ENCODE assay signal across 3 cellular contexts in genomic region chr11:12083380-12083779, GRCh38.
TF ChIP-seq lines count a peak whose summit lies in the region.

No MANE protein-coding gene starts in this region.

TF ChIP-seq in SK-N-SH, 30 proteins besides CTCF, POLR2A, EP300 and RAD21:
- TF ChIP-seq, protein P1, sequence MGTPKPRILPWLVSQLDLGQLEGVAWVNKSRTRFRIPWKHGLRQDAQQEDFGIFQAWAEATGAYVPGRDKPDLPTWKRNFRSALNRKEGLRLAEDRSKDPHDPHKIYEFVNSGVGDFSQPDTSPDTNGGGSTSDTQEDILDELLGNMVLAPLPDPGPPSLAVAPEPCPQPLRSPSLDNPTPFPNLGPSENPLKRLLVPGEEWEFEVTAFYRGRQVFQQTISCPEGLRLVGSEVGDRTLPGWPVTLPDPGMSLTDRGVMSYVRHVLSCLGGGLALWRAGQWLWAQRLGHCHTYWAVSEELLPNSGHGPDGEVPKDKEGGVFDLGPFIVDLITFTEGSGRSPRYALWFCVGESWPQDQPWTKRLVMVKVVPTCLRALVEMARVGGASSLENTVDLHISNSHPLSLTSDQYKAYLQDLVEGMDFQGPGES (IDR thresholded peaks at IDR 0.05; ENCODE audit: low read depth, low read length), result no peak
- TF ChIP-seq TAF1 (IDR thresholded peaks at IDR 0.05; ENCODE audit: borderline replicate concordance, low read depth, low read length), result no peak

TF ChIP-seq in SK-N-SH treated with all-trans-retinoic acid at 6 μM for 48 hours, 23 proteins besides CTCF, POLR2A, EP300 and RAD21:
- TF ChIP-seq CREB5 (CRISPR knock-in tag; IDR thresholded peaks at IDR 0.05; ENCODE audit: low read depth), result no peak
- TF ChIP-seq, protein P2, sequence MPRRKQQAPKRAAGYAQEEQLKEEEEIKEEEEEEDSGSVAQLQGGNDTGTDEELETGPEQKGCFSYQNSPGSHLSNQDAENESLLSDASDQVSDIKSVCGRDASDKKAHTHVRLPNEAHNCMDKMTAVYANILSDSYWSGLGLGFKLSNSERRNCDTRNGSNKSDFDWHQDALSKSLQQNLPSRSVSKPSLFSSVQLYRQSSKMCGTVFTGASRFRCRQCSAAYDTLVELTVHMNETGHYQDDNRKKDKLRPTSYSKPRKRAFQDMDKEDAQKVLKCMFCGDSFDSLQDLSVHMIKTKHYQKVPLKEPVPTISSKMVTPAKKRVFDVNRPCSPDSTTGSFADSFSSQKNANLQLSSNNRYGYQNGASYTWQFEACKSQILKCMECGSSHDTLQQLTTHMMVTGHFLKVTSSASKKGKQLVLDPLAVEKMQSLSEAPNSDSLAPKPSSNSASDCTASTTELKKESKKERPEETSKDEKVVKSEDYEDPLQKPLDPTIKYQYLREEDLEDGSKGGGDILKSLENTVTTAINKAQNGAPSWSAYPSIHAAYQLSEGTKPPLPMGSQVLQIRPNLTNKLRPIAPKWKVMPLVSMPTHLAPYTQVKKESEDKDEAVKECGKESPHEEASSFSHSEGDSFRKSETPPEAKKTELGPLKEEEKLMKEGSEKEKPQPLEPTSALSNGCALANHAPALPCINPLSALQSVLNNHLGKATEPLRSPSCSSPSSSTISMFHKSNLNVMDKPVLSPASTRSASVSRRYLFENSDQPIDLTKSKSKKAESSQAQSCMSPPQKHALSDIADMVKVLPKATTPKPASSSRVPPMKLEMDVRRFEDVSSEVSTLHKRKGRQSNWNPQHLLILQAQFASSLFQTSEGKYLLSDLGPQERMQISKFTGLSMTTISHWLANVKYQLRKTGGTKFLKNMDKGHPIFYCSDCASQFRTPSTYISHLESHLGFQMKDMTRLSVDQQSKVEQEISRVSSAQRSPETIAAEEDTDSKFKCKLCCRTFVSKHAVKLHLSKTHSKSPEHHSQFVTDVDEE (CRISPR knock-in tag; IDR thresholded peaks at IDR 0.05), result no peak
- no peak for TF ChIP-seq ISL1 (CRISPR knock-in tag; IDR thresholded peaks at IDR 0.05)
- TF ChIP-seq CSDC2 (CRISPR knock-in tag; IDR thresholded peaks at IDR 0.05), result no peak
- no peak for TF ChIP-seq ZC3H10 (CRISPR knock-in tag; IDR thresholded peaks at IDR 0.05)
- TF ChIP-seq PATZ1 (CRISPR knock-in tag; IDR thresholded peaks at IDR 0.05; ENCODE audit: borderline replicate concordance), result no peak

TF ChIP-seq in IMR-90, 13 proteins besides CTCF, POLR2A, EP300 and RAD21:
- TF ChIP-seq CEBPB (IDR thresholded peaks at IDR 0.05; ENCODE audit: low read depth, low read length) (no peak), FOS (IDR thresholded peaks at IDR 0.05; ENCODE audit: low read depth, low read length) (no peak), RFX5 (IDR thresholded peaks at IDR 0.05; ENCODE audit: low read depth, low read length) (no peak), BHLHE40 (IDR thresholded peaks at IDR 0.05; ENCODE audit: low read depth, low read length) (no peak), MAFK (IDR thresholded peaks at IDR 0.05; ENCODE audit: low read depth, low read length) (no peak), MXI1 (IDR thresholded peaks at IDR 0.05; ENCODE audit: borderline replicate concordance, low read depth, low read length) (no peak), CHD1 (IDR thresholded peaks at IDR 0.05; ENCODE audit: low read depth, low read length) (no peak), MAZ (IDR thresholded peaks at IDR 0.05; ENCODE audit: borderline replicate concordance, low read depth, low read length) (no peak), SMC3 (IDR thresholded peaks at IDR 0.05; ENCODE audit: low read depth, low read length) (no peak), NFE2L2 (IDR thresholded peaks at IDR 0.05; ENCODE audit: low read depth, low read length) (no peak), RCOR1 (IDR thresholded peaks at IDR 0.05; ENCODE audit: insufficient replicate concordance, low read length) (no peak)
- TF ChIP-seq, protein P3, sequence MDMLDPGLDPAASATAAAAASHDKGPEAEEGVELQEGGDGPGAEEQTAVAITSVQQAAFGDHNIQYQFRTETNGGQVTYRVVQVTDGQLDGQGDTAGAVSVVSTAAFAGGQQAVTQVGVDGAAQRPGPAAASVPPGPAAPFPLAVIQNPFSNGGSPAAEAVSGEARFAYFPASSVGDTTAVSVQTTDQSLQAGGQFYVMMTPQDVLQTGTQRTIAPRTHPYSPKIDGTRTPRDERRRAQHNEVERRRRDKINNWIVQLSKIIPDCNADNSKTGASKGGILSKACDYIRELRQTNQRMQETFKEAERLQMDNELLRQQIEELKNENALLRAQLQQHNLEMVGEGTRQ (IDR thresholded peaks at IDR 0.05; ENCODE audit: low read depth, low read length), result no peak
- TF ChIP-seq, protein P4, sequence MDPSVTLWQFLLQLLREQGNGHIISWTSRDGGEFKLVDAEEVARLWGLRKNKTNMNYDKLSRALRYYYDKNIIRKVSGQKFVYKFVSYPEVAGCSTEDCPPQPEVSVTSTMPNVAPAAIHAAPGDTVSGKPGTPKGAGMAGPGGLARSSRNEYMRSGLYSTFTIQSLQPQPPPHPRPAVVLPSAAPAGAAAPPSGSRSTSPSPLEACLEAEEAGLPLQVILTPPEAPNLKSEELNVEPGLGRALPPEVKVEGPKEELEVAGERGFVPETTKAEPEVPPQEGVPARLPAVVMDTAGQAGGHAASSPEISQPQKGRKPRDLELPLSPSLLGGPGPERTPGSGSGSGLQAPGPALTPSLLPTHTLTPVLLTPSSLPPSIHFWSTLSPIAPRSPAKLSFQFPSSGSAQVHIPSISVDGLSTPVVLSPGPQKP (IDR thresholded peaks at IDR 0.05; ENCODE audit: borderline replicate concordance, low read depth, low read length), result no peak
